In the genomic region with DNA sequence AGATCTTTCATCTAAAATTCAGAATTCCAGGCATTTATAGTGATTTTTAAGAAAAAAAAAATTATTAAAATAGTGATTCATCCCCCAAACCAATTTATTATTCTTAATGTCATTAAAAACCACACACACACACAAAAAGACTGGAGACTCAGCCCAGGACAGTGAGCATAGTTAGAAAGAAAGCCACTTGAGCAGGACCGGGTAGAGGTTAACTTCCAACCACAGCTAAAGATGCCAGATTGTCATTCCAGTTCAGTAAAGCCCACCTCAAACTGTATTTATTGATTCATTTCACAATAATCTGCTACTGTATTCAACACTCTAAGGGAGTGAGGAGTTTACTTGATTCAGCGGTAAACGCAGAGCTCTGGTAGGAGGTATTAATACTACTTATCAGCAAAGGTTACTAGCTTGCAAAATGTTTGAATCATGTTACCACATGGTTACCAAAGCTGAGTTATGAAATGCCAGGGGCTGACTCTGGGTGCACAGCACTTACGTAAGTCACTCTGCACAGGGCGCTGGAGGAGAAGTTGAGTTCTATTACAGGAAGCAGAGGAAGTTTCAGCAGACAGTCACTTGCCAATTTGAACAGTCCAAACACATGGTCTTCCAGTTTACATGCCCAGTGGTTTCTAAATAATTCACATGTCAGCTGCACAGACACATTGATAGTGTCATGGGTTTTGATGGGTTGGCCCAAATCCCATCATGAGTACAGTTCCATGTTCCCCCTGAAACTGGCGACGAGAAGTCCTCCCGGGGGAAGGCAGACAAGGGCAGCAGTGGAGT, we compare ENCODE assay signal across 8 cellular contexts.
DNase-seq lines count a peak whose midpoint lies in the region; ATAC-seq, FAIRE-seq and TF ChIP-seq lines count a peak whose summit lies in the region.

No MANE protein-coding gene starts in this region.

- H3K27ac ChIP-seq in gastrocnemius medialis: peak overlapping the region; percentile 59 to 86 (median 78)

- no peaks in the 10 kb centered on the region for H3K27me3 ChIP-seq in gastrocnemius medialis

- H3K4me3 ChIP-seq in gastrocnemius medialis: no peak overlapping the region

- in situ Hi-C loops in gastrocnemius medialis (cut with MboI; ENCODE audit: low sequenced_read_pairs in 4 of 4): no loop called here

- TF ChIP-seq POLR2A in gastrocnemius medialis (IDR thresholded peaks at IDR 0.05) (peak; percentile 27 to 57), GM12892 (IDR thresholded peaks at IDR 0.05; ENCODE audit: low read depth, low read length) (no peak)

- ATAC-seq in Right ventricle myocardium superior (ENCODE audit: poor library complexity): peak; percentile 91
- peak; percentile 96 to 97 for ATAC-seq in gastrocnemius medialis

- peaks cover 5% of the 10 kb centered on the region in 2 donors for H3K4me1 ChIP-seq in gastrocnemius medialis

- H3K9me3 ChIP-seq in gastrocnemius medialis: no peaks in the 10 kb centered on the region

- FAIRE-seq in GM12892 (lab: Jason Lieb, UNC): no peak

- H3K36me3 ChIP-seq in gastrocnemius medialis: no peaks in the 10 kb centered on the region

- intact Hi-C loops in Right ventricle myocardium superior (cut with DNase I) (no loop called here), gastrocnemius medialis (cut with DNase I; ENCODE audit: low total_unique reads) (loop anchor here (1.0 to 5.0 kb wide), 5 partner anchors 29 to 942 kb away; no protein-coding TSS in a partner anchor)

- DNase-seq in GM04504 (ENCODE audit: low read depth) (peak; percentile 51), SIG-M5 treated with dmso at 0.1 percent for 504 hours (lab: John Stamatoyannopoulos, UW; ENCODE audit: unreplicated experiment) (peak; percentile 94), Right ventricle myocardium superior (peak; percentile 58), gastrocnemius medialis (peak; percentile 84 to 91), cerebellar nuclear complex (lab: John Stamatoyannopoulos, UW) (no peak), NCI-H2196 treated with DMSO at 0.1 percent for 48 hours (lab: John Stamatoyannopoulos, UW; ENCODE audit: unreplicated experiment) (no peak), GM12892 (ENCODE audit: insufficient read length) (no peak)
- no peak for DNase-seq in effector CD8-positive, alpha-beta T cell (lab: John Stamatoyannopoulos, UW)

- no peak for TF ChIP-seq CTCF in gastrocnemius medialis (IDR thresholded peaks at IDR 0.05 in 4 of 5, conservative IDR thresholded peaks at IDR 0.05 in 1 of 5)

Comparison
In these comparisons a context has a peak if more than half of its experiments do, and no peak if none do; other contexts are left out.
1. DNase-seq: peak in GM04504 (single experiment), SIG-M5 treated with dmso at 0.1 percent for 504 hours (single experiment), Right ventricle myocardium superior (single experiment) and gastrocnemius medialis (2 of 2); none in effector CD8-positive, alpha-beta T cell (single experiment), cerebellar nuclear complex (0 of 2), NCI-H2196 treated with DMSO at 0.1 percent for 48 hours (single experiment) and GM12892 (single experiment).